In genomic region chr12:22612822-22613221, GRCh38 we compare ENCODE assay signal across 4 cellular contexts. TPM values are rescaled to one million over a fixed set of nuclear protein-coding genes. Genes with fewer than 3 reads are reported as not detected.
A peak's percentile ranks its signal among the peaks of the same experiment; 100 is the strongest.
DNase-seq lines count a peak whose midpoint lies in the region; TF ChIP-seq lines count a peak whose summit lies in the region.
"Not testable (repeated sequence)": the region's sequence is repeated elsewhere in the genome, so short reads cannot be mapped to it uniquely, and the experiment has no call there.

No MANE protein-coding gene starts in this region.

- H3K9me3 Mint-ChIP-seq in endodermal cell: peaks cover 65% of the 10 kb centered on the region

- not testable (repeated sequence) for H3K9me3 ChIP-seq in HEK293 (ENCODE audit: control insufficient read depth, insufficient read depth, low read depth, low read length)
- peaks cover 65% of the 10 kb centered on the region for H3K9me3 ChIP-seq in endodermal cell (ENCODE audit: control insufficient read depth, low read length)

- H3K36me3 Mint-ChIP-seq in endodermal cell (ENCODE audit: low read depth): peaks cover 21% of the 10 kb centered on the region

- H3K4me3 ChIP-seq in HEK293 (ENCODE audit: low read depth, low read length): not testable (repeated sequence)
- peak overlapping the region; percentile 35 for H3K4me3 ChIP-seq in endodermal cell (ENCODE audit: low read length)

- DNase-seq in DMS53 (lab: John Stamatoyannopoulos, UW) (peak; percentile 27), OCI-M1 (lab: John Stamatoyannopoulos, UW) (peak; percentile 35)
- not testable (repeated sequence) for DNase-seq in endodermal cell

- not testable (repeated sequence) for H3K27ac Mint-ChIP-seq in endodermal cell

- 78 to 100% methylated on average over 2 to 3 of the region's 6 CpGs for WGBS in endodermal cell (ENCODE audit: insufficient coverage in 1 of 2, insufficient read length in 1 of 2), 2 experiments

- CTCF ChIA-PET in HEK293 (lab: Yijun Ruan, JAX): not testable (repeated sequence)

- not testable (repeated sequence) for H3K36me3 ChIP-seq in HEK293 (ENCODE audit: control insufficient read depth in 2 of 2, insufficient read depth in 1 of 2, low read length in 2 of 2); endodermal cell (ENCODE audit: control insufficient read depth, insufficient read depth, low read length)

- H3K4me1 Mint-ChIP-seq in endodermal cell: not testable (repeated sequence)

- H3K27me3 Mint-ChIP-seq in endodermal cell (ENCODE audit: insufficient read depth): not testable (repeated sequence)

- H3K4me1 ChIP-seq in HEK293 (ENCODE audit: control insufficient read depth, insufficient read depth, low read length); endodermal cell (ENCODE audit: control insufficient read depth, insufficient read depth, low read length): not testable (repeated sequence)

- not testable (repeated sequence) for H3K4me3 Mint-ChIP-seq in endodermal cell

- not testable (repeated sequence) for H3K27me3 ChIP-seq in endodermal cell (ENCODE audit: control insufficient read depth, insufficient read depth, low read length, poor library complexity, severe bottlenecking)

- H3K27ac ChIP-seq in HEK293 (ENCODE audit: extremely low read depth, low read depth, low read length); endodermal cell (ENCODE audit: low read depth, low read length): not testable (repeated sequence)

- not testable (repeated sequence) for TF ChIP-seq CTCF in HEK293 (tag by site-specific recombination; IDR thresholded peaks at IDR 0.05); endodermal cell (conservative IDR thresholded peaks at IDR 0.05)

- H3K9ac ChIP-seq in endodermal cell (ENCODE audit: extremely low read depth, low read length, poor library complexity, severe bottlenecking): not testable (repeated sequence)

- POLR2A ChIA-PET in HEK293 (lab: Yijun Ruan, JAX): not testable (repeated sequence)

TF ChIP-seq in HEK293, 187 proteins besides CTCF, POLR2A, EP300 and RAD21:
- TF ChIP-seq SETDB1 (IDR thresholded peaks at IDR 0.05; ENCODE audit: insufficient read length, low read length): peak; percentile 80

RNA-seq across cellular contexts. Expression of gene ETNK1, which starts 12.1 kb away (rescaled TPM):
- 100 to 1,000 TPM in 1 of 2 donors, 10 to 100 TPM in 1; 84.9 to 187 TPM for total RNA-seq in endodermal cell
- polyA plus RNA-seq in endodermal cell (2013, experiment 1 of 2): 47.8 TPM
- polyA plus RNA-seq in endodermal cell (2013, experiment 2 of 2): 53.0 TPM
